28 cellular contexts compared by ENCODE assay signal in the genomic region with DNA sequence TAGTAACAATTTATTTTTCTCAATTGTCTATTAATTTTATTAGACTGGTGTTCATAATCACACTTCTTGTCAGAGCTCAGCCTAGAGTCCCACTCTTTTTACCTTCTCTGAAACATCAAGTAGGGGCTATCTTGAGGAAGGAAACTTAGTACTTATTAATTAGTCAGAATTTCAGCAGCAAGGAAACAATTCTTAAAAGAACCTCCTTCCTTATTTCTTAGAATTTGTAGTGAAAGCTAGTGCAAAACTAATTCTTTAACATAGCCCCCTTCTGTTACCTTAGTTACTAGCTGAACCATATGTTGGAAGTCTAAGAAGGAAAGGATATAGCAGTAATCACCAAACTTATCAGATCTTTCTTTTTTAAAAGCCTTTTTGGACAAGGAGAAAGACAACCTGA. TPM values are rescaled to one million over a fixed set of nuclear protein-coding genes. Genes with fewer than 3 reads are reported as not detected.
DNase-seq lines count a peak whose midpoint lies in the region; ATAC-seq lines count a peak whose summit lies in the region.
"Had no signal": no experiment of that assay in that cellular context is flagged by ENCODE, and none has a peak within 500 bp of the region (broad histone marks: within the 10 kb centered on the region; RNA-seq: fewer than 3 reads in every experiment).

No MANE protein-coding gene starts in this region.

- H3K4me3 Mint-ChIP-seq in activated CD4-positive, alpha-beta T cell treated with anti-CD3 and anti-CD28 coated beads, Interleukin-2, amount 10 ng/mL, durations not matched to agents 24 days and 14 days = peak overlapping the region; percentile 26
- no peak overlapping the region for H3K4me3 Mint-ChIP-seq in activated T-helper 2 cell treated with anti-CD3 and anti-CD28 coated beads, Interferon-gamma antibody, Interleukin-2, Interleukin-4, amounts not matched to agents 10 μg/mL and 5 μg/mL and 100 μg/mL, durations not matched to agents 14 hours and 24 hours and 36 hours (ENCODE audit: low read depth)
- peak overlapping the region; percentile 39 for H3K4me3 Mint-ChIP-seq in natural killer cell treated with Interleukin-12 subunit alpha and Interleukin-12 subunit beta and Interleukin-15 and Interleukin-18, amount 100 ng/mL, for 72 hours

- no peaks in the 10 kb centered on the region for H3K27me3 Mint-ChIP-seq in activated CD4-positive, alpha-beta T cell treated with anti-CD3 and anti-CD28 coated beads, Interleukin-2, amount 10 ng/mL, durations not matched to agents 24 days and 14 days
- H3K27me3 Mint-ChIP-seq in activated T-helper 2 cell treated with anti-CD3 and anti-CD28 coated beads, Interferon-gamma antibody, Interleukin-2, Interleukin-4, amounts not matched to agents 10 μg/mL and 5 μg/mL and 100 μg/mL, durations not matched to agents 14 hours and 24 hours and 36 hours (ENCODE audit: low read depth) = no peaks in the 10 kb centered on the region
- H3K27me3 Mint-ChIP-seq in natural killer cell treated with Interleukin-12 subunit alpha and Interleukin-12 subunit beta and Interleukin-15 and Interleukin-18, amount 100 ng/mL, for 72 hours = no peaks in the 10 kb centered on the region

- no peak overlapping the region for H3K9ac ChIP-seq in HUES64 (ENCODE audit: low read depth, low read length)

- H3K4me3 ChIP-seq in HUES64 (ENCODE audit: low read length) = no peak overlapping the region
- H3K4me3 ChIP-seq: A549, colonic mucosa, GM12878, heart right ventricle, skin epidermis had no signal

- 0 out of 2 replicates have a peak, but pooled peaks cover 3% of the 10 kb centered on the region for H3K36me3 ChIP-seq in HUES64 (ENCODE audit: insufficient read depth, low read length)
- H3K36me3 ChIP-seq: colonic mucosa, heart right ventricle had no signal

- no peaks in the 10 kb centered on the region for H3K9me3 Mint-ChIP-seq in activated CD4-positive, alpha-beta T cell treated with anti-CD3 and anti-CD28 coated beads, Interleukin-2, amount 10 ng/mL, durations not matched to agents 24 days and 14 days
- H3K9me3 Mint-ChIP-seq in activated T-helper 2 cell treated with anti-CD3 and anti-CD28 coated beads, Interferon-gamma antibody, Interleukin-2, Interleukin-4, amounts not matched to agents 10 μg/mL and 5 μg/mL and 100 μg/mL, durations not matched to agents 14 hours and 24 hours and 36 hours = no peaks in the 10 kb centered on the region
- H3K9me3 Mint-ChIP-seq in natural killer cell treated with Interleukin-12 subunit alpha and Interleukin-12 subunit beta and Interleukin-15 and Interleukin-18, amount 100 ng/mL, for 72 hours = no peaks in the 10 kb centered on the region

- intact Hi-C loops in activated CD4-positive, alpha-beta T cell treated with anti-CD3 and anti-CD28 coated beads, Interleukin-2, amount 10 ng/mL, durations not matched to agents 24 days and 14 days (cut with micrococcal nuclease) = loop anchor here (2.0 kb wide), 1 partner anchor 15 kb away; no protein-coding TSS in a partner anchor
- intact Hi-C loops in activated T-helper 2 cell treated with anti-CD3 and anti-CD28 coated beads, Interferon-gamma antibody, Interleukin-2, Interleukin-4, amounts not matched to agents 10 μg/mL and 5 μg/mL and 100 μg/mL, durations not matched to agents 14 hours and 24 hours and 36 hours (cut with micrococcal nuclease) = no loop called here

- peak overlapping the region; percentile 22; the same call in 1 of the 2 replicates for H3K27ac ChIP-seq in HUES64 (ENCODE audit: low read depth, low read length)
- H3K27ac ChIP-seq: A549, colonic mucosa, foreskin keratinocyte, heart right ventricle, HL-60, skin epidermis had no signal

- H3K36me3 Mint-ChIP-seq in activated CD4-positive, alpha-beta T cell treated with anti-CD3 and anti-CD28 coated beads, Interleukin-2, amount 10 ng/mL, durations not matched to agents 24 days and 14 days (ENCODE audit: low read depth) = peaks cover 19% of the 10 kb centered on the region
- H3K36me3 Mint-ChIP-seq in activated T-helper 2 cell treated with anti-CD3 and anti-CD28 coated beads, Interferon-gamma antibody, Interleukin-2, Interleukin-4, amounts not matched to agents 10 μg/mL and 5 μg/mL and 100 μg/mL, durations not matched to agents 14 hours and 24 hours and 36 hours (ENCODE audit: low read depth) = peaks cover 13% of the 10 kb centered on the region
- no peaks in the 10 kb centered on the region for H3K36me3 Mint-ChIP-seq in natural killer cell treated with Interleukin-12 subunit alpha and Interleukin-12 subunit beta and Interleukin-15 and Interleukin-18, amount 100 ng/mL, for 72 hours

- peak overlapping the region; percentile 41 for H3K27ac Mint-ChIP-seq in activated CD4-positive, alpha-beta T cell treated with anti-CD3 and anti-CD28 coated beads, Interleukin-2, amount 10 ng/mL, durations not matched to agents 24 days and 14 days
- H3K27ac Mint-ChIP-seq in activated T-helper 2 cell treated with anti-CD3 and anti-CD28 coated beads, Interferon-gamma antibody, Interleukin-2, Interleukin-4, amounts not matched to agents 10 μg/mL and 5 μg/mL and 100 μg/mL, durations not matched to agents 14 hours and 24 hours and 36 hours = peak overlapping the region; percentile 28
- H3K27ac Mint-ChIP-seq in natural killer cell treated with Interleukin-12 subunit alpha and Interleukin-12 subunit beta and Interleukin-15 and Interleukin-18, amount 100 ng/mL, for 72 hours = peak overlapping the region; percentile 57 to 73

- H3K4me1 Mint-ChIP-seq in activated CD4-positive, alpha-beta T cell treated with anti-CD3 and anti-CD28 coated beads, Interleukin-2, amount 10 ng/mL, durations not matched to agents 24 days and 14 days = peaks cover 41% of the 10 kb centered on the region
- peaks cover 41% of the 10 kb centered on the region for H3K4me1 Mint-ChIP-seq in activated T-helper 2 cell treated with anti-CD3 and anti-CD28 coated beads, Interferon-gamma antibody, Interleukin-2, Interleukin-4, amounts not matched to agents 10 μg/mL and 5 μg/mL and 100 μg/mL, durations not matched to agents 14 hours and 24 hours and 36 hours (ENCODE audit: low read depth)
- H3K4me1 Mint-ChIP-seq in natural killer cell treated with Interleukin-12 subunit alpha and Interleukin-12 subunit beta and Interleukin-15 and Interleukin-18, amount 100 ng/mL, for 72 hours (ENCODE audit: low read depth in 2 of 2) = peaks cover 33 to 36% of the 10 kb centered on the region in 2 donors

- ATAC-seq in natural killer cell treated with Interleukin-12 subunit alpha and Interleukin-12 subunit beta and Interleukin-15 and Interleukin-18, amount 100 ng/mL, for 72 hours = peak in 1 of 2 donors; percentile 53
- ATAC-seq: A549, esophagus mucosa, foreskin keratinocyte, GM12878, heart right ventricle had no signal

- H3K27me3 ChIP-seq in HUES64 (ENCODE audit: insufficient read depth, low read length) = no peaks in the 10 kb centered on the region
- H3K27me3 ChIP-seq: colonic mucosa, foreskin keratinocyte, heart right ventricle had no signal

- peaks cover 59% of the 10 kb centered on the region for H3K4me1 ChIP-seq in HUES64 (ENCODE audit: insufficient read depth, low read length)
- H3K4me1 ChIP-seq: A549, colonic mucosa, foreskin keratinocyte had no signal

- no peak for DNase-seq in activated CD4-positive, alpha-beta T cell treated with anti-CD3 and anti-CD28 coated beads, Interleukin-2, amount 10 ng/mL, durations not matched to agents 24 days and 14 days
- DNase-seq in activated CD4-positive, alpha-beta T cell treated with anti-CD3 and anti-CD28 coated beads, Interleukin-2, amount 50 U/mL, for 1 hour = no peak
- DNase-seq in activated T-helper 2 cell treated with anti-CD3 and anti-CD28 coated beads, Interferon-gamma antibody, Interleukin-2, Interleukin-4, amounts not matched to agents 10 μg/mL and 5 μg/mL and 100 μg/mL, durations not matched to agents 14 hours and 24 hours and 36 hours (ENCODE audit: low spot score) = no peak
- no peak for DNase-seq in natural killer cell treated with Interleukin-12 subunit alpha and Interleukin-12 subunit beta and Interleukin-15 and Interleukin-18, amount 100 ng/mL, for 72 hours (ENCODE audit: low spot score)
- DNase-seq in NOMO-1 treated with DMSO at 0.1 percent for 48 hours (lab: John Stamatoyannopoulos, UW; ENCODE audit: unreplicated experiment) (no peak), amygdala (lab: John Stamatoyannopoulos, UW) (no peak), COR-L47 (lab: John Stamatoyannopoulos, UW) (no peak)
- DNase-seq: activated CD8-positive, alpha-beta memory T cell treated with anti-CD3 and anti-CD28 coated beads, Interleukin-2, amount 50 U/mL, for 4 hours; activated gamma-delta T cell treated with Interleukin-2 at 50 U/mL for 16 hours; anterior cingulate cortex; colonic mucosa; effector memory CD4-positive, alpha-beta T cell; foreskin keratinocyte; HCEC 1CT; heart right ventricle; IMR-90; mesenchymal stem cell; NCI-H1105 treated with DMSO at 0.1 percent for 48 hours; NCI-H2029; NCI-H2227 treated with DMSO at 0.1 percent for 48 hours; NCI-H774; stimulated activated CD4-positive, alpha-beta T cell treated with anti-CD3 and anti-CD28 coated beads, Interleukin-1b, Interleukin-23, amount 100 ng/mL, for 48 hours had no signal

- H3K9me3 ChIP-seq in HUES64 (ENCODE audit: insufficient read depth, low read depth, low read length) = no peaks in the 10 kb centered on the region
- H3K9me3 ChIP-seq: A549, colonic mucosa, heart right ventricle had no signal

RNA-seq across cellular contexts. Expression of a gene that starts 35.2 kb away (rescaled TPM):
- total RNA-seq in activated CD4-positive, alpha-beta T cell treated with anti-CD3 and anti-CD28 coated beads, Interleukin-2, amount 10 ng/mL, durations not matched to agents 24 days and 14 days = 32.7 and 35.2 TPM in 2 replicates
- 30.9 TPM for polyA plus RNA-seq in HUES64 (2013, experiment 1 of 2)
- 31.2 TPM for polyA plus RNA-seq in HUES64 (2013, experiment 2 of 2)
- total RNA-seq in activated T-helper 2 cell treated with anti-CD3 and anti-CD28 coated beads, Interferon-gamma antibody, Interleukin-2, Interleukin-4, amounts not matched to agents 10 μg/mL and 5 μg/mL and 100 μg/mL, durations not matched to agents 14 hours and 24 hours and 36 hours = 32.5 and 32.6 TPM in 2 replicates
- 10 to 100 TPM; 34.9 to 35.6 TPM for total RNA-seq in natural killer cell treated with Interleukin-12 subunit alpha and Interleukin-12 subunit beta and Interleukin-15 and Interleukin-18, amount 100 ng/mL, for 72 hours

RNA-seq across cellular contexts. Expression of a gene that starts 58.6 kb away (rescaled TPM):
- 8.0 and 9.3 TPM in 2 replicates for total RNA-seq in activated CD4-positive, alpha-beta T cell treated with anti-CD3 and anti-CD28 coated beads, Interleukin-2, amount 10 ng/mL, durations not matched to agents 24 days and 14 days
- 5.4 TPM for polyA plus RNA-seq in HUES64 (2013, experiment 1 of 2)
- 8.4 TPM for polyA plus RNA-seq in HUES64 (2013, experiment 2 of 2)
- total RNA-seq in activated T-helper 2 cell treated with anti-CD3 and anti-CD28 coated beads, Interferon-gamma antibody, Interleukin-2, Interleukin-4, amounts not matched to agents 10 μg/mL and 5 μg/mL and 100 μg/mL, durations not matched to agents 14 hours and 24 hours and 36 hours = 6.1 and 6.8 TPM in 2 replicates
- total RNA-seq in natural killer cell treated with Interleukin-12 subunit alpha and Interleukin-12 subunit beta and Interleukin-15 and Interleukin-18, amount 100 ng/mL, for 72 hours = 1 to 10 TPM; 6.7 to 7.0 TPM
